ENCODE assay signal across 1 cellular context in genomic region chr19:3503036-3503572, GRCh38.
TF ChIP-seq lines count a peak whose summit lies in the region.

No MANE protein-coding gene starts in this region.

TF ChIP-seq in K562, 482 proteins besides CTCF, POLR2A, EP300 and RAD21 (continued from another document and continues in another):
- TF ChIP-seq ETS1 (conservative IDR thresholded peaks at IDR 0.05; ENCODE audit: control insufficient read depth, low read depth, low read length): no peak
- TF ChIP-seq POLR2AphosphoS5 (IDR thresholded peaks at IDR 0.05; ENCODE audit: control insufficient read depth, insufficient read depth, low read depth, low read length): peak; percentile 39; the same call in 1 of the 2 replicates
- no peak for TF ChIP-seq ZFP30 (CRISPR knock-in tag; IDR thresholded peaks at IDR 0.05; ENCODE audit: borderline replicate concordance)
- TF ChIP-seq RBM39 (optimal IDR thresholded peaks at IDR 0.05; ENCODE audit: low read depth, low read length): no peak
- TF ChIP-seq ZNF277 (CRISPR knock-in tag; IDR thresholded peaks at IDR 0.05; ENCODE audit: borderline replicate concordance): no peak
- TF ChIP-seq C11orf30 (IDR thresholded peaks at IDR 0.05; ENCODE audit: low read depth): peak; percentile 75
- TF ChIP-seq TCFL5 (CRISPR knock-in tag; conservative IDR thresholded peaks at IDR 0.05): no peak
- TF ChIP-seq TEAD4 (IDR thresholded peaks at IDR 0.05; ENCODE audit: low read length): peak; percentile 42; the same call in 1 of the 2 replicates
- TF ChIP-seq TEAD4 (CRISPR knock-in tag; IDR thresholded peaks at IDR 0.05; ENCODE audit: borderline replicate concordance): no peak
- no peak for TF ChIP-seq SMARCC2 (IDR thresholded peaks at IDR 0.05; ENCODE audit: low read depth)
- TF ChIP-seq TAL1 (IDR thresholded peaks at IDR 0.05): peak; percentile 46; the same call in 1 of the 2 replicates
- peak; percentile 62 for TF ChIP-seq HDAC2 (IDR thresholded peaks at IDR 0.05)
- peak; percentile 87 for TF ChIP-seq NFIC (IDR thresholded peaks at IDR 0.05)
- no peak for TF ChIP-seq NCOA4 (IDR thresholded peaks at IDR 0.05; ENCODE audit: partially characterized antibody)
- peak; percentile 89 for TF ChIP-seq CBFA2T3 (IDR thresholded peaks at IDR 0.05)
- TF ChIP-seq HCFC1 (IDR thresholded peaks at IDR 0.05; ENCODE audit: low read depth, low read length): no peak
- 0 out of 2 replicates have a peak, but pooled peaks have one; percentile 33 for TF ChIP-seq CREB3 (tag; conservative IDR thresholded peaks at IDR 0.05; ENCODE audit: low read depth)
- no peak for TF ChIP-seq IRF2 (CRISPR knock-in tag; IDR thresholded peaks at IDR 0.05)
- TF ChIP-seq TCF7 (IDR thresholded peaks at IDR 0.05; ENCODE audit: borderline replicate concordance): no peak
- TF ChIP-seq, protein P1, sequence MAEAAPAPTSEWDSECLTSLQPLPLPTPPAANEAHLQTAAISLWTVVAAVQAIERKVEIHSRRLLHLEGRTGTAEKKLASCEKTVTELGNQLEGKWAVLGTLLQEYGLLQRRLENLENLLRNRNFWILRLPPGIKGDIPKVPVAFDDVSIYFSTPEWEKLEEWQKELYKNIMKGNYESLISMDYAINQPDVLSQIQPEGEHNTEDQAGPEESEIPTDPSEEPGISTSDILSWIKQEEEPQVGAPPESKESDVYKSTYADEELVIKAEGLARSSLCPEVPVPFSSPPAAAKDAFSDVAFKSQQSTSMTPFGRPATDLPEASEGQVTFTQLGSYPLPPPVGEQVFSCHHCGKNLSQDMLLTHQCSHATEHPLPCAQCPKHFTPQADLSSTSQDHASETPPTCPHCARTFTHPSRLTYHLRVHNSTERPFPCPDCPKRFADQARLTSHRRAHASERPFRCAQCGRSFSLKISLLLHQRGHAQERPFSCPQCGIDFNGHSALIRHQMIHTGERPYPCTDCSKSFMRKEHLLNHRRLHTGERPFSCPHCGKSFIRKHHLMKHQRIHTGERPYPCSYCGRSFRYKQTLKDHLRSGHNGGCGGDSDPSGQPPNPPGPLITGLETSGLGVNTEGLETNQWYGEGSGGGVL (CRISPR knock-in tag; IDR thresholded peaks at IDR 0.05): no peak
- TF ChIP-seq, protein P2, sequence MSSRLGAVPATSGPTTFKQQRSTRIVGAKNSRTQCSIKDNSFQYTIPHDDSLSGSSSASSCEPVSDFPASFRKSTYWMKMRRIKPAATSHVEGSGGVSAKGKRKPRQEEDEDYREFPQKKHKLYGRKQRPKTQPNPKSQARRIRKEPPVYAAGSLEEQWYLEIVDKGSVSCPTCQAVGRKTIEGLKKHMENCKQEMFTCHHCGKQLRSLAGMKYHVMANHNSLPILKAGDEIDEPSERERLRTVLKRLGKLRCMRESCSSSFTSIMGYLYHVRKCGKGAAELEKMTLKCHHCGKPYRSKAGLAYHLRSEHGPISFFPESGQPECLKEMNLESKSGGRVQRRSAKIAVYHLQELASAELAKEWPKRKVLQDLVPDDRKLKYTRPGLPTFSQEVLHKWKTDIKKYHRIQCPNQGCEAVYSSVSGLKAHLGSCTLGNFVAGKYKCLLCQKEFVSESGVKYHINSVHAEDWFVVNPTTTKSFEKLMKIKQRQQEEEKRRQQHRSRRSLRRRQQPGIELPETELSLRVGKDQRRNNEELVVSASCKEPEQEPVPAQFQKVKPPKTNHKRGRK (tag; IDR thresholded peaks at IDR 0.05): no peak
- no peak for TF ChIP-seq BRD9 (IDR thresholded peaks at IDR 0.05; ENCODE audit: low read depth, partially characterized antibody)
- no peak for TF ChIP-seq TCF7L2 (IDR thresholded peaks at IDR 0.05; ENCODE audit: low read depth, low read length)
- TF ChIP-seq DPF2 (IDR thresholded peaks at IDR 0.05): 0 out of 2 replicates have a peak, but pooled peaks have one; percentile 19
- no peak for TF ChIP-seq ZNF785 (CRISPR knock-in tag; IDR thresholded peaks at IDR 0.05)
- TF ChIP-seq ZNF655 (CRISPR knock-in tag; IDR thresholded peaks at IDR 0.05): no peak
- TF ChIP-seq POU5F1 (IDR thresholded peaks at IDR 0.05; ENCODE audit: borderline replicate concordance, low read depth, low read length, partially characterized antibody): no peak
- TF ChIP-seq ZC3H11A (IDR thresholded peaks at IDR 0.05; ENCODE audit: low read depth, low read length): no peak
- TF ChIP-seq MEF2D (tag; conservative IDR thresholded peaks at IDR 0.05; ENCODE audit: low read depth): no peak
- TF ChIP-seq NUFIP1 (IDR thresholded peaks at IDR 0.05; ENCODE audit: partially characterized antibody): no peak
- TF ChIP-seq CHD2 (IDR thresholded peaks at IDR 0.05; ENCODE audit: low read depth, low read length): no peak
- no peak for TF ChIP-seq FOXM1 (IDR thresholded peaks at IDR 0.05; ENCODE audit: low read depth)
- no peak for TF ChIP-seq FOXM1 (CRISPR knock-in tag; IDR thresholded peaks at IDR 0.05; ENCODE audit: low read depth)
- TF ChIP-seq MYNN (IDR thresholded peaks at IDR 0.05): no peak
- TF ChIP-seq MYNN (CRISPR knock-in tag; IDR thresholded peaks at IDR 0.05): no peak
- peak; percentile 68 for TF ChIP-seq MAFK (IDR thresholded peaks at IDR 0.05; ENCODE audit: low read length)
- no peak for TF ChIP-seq HOMEZ (CRISPR knock-in tag; IDR thresholded peaks at IDR 0.05)
- TF ChIP-seq, protein P3, sequence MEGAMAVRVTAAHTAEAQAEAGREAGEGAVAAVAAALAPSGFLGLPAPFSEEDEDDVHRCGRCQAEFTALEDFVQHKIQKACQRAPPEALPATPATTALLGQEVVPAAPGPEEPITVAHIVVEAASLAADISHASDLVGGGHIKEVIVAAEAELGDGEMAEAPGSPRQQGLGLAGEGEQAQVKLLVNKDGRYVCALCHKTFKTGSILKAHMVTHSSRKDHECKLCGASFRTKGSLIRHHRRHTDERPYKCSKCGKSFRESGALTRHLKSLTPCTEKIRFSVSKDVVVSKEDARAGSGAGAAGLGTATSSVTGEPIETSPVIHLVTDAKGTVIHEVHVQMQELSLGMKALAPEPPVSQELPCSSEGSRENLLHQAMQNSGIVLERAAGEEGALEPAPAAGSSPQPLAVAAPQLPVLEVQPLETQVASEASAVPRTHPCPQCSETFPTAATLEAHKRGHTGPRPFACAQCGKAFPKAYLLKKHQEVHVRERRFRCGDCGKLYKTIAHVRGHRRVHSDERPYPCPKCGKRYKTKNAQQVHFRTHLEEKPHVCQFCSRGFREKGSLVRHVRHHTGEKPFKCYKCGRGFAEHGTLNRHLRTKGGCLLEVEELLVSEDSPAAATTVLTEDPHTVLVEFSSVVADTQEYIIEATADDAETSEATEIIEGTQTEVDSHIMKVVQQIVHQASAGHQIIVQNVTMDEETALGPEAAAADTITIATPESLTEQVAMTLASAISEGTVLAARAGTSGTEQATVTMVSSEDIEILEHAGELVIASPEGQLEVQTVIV (CRISPR knock-in tag; IDR thresholded peaks at IDR 0.05; ENCODE audit: borderline replicate concordance): no peak
- TF ChIP-seq, protein P4, sequence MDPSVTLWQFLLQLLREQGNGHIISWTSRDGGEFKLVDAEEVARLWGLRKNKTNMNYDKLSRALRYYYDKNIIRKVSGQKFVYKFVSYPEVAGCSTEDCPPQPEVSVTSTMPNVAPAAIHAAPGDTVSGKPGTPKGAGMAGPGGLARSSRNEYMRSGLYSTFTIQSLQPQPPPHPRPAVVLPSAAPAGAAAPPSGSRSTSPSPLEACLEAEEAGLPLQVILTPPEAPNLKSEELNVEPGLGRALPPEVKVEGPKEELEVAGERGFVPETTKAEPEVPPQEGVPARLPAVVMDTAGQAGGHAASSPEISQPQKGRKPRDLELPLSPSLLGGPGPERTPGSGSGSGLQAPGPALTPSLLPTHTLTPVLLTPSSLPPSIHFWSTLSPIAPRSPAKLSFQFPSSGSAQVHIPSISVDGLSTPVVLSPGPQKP (CRISPR knock-in tag; IDR thresholded peaks at IDR 0.05): no peak
- peak; percentile 15 for TF ChIP-seq CCNT2 (IDR thresholded peaks at IDR 0.05; ENCODE audit: borderline replicate concordance, extremely low read depth, insufficient read length, low read depth, low read length)
- no peak for TF ChIP-seq RUNX1 (IDR thresholded peaks at IDR 0.05; ENCODE audit: low read depth)
- TF ChIP-seq PHB2 (IDR thresholded peaks at IDR 0.05; ENCODE audit: low read depth): no peak
- TF ChIP-seq CSDE1 (IDR thresholded peaks at IDR 0.05): no peak
- no peak for TF ChIP-seq ZBTB17 (CRISPR knock-in tag; IDR thresholded peaks at IDR 0.05)
- TF ChIP-seq SREBF1 (IDR thresholded peaks at IDR 0.05; ENCODE audit: borderline replicate concordance, low read depth, low read length): no peak
- TF ChIP-seq CREM (IDR thresholded peaks at IDR 0.05; ENCODE audit: low read depth): peak; percentile 87
- TF ChIP-seq MECOM (CRISPR knock-in tag; IDR thresholded peaks at IDR 0.05): peak; percentile 64; the same call in 1 of the 2 replicates
- no peak for TF ChIP-seq SAFB2 (IDR thresholded peaks at IDR 0.05; ENCODE audit: borderline replicate concordance, low read depth, low read length, severe bottlenecking)
- no peak for TF ChIP-seq MEF2A (IDR thresholded peaks at IDR 0.05; ENCODE audit: control insufficient read depth, low read depth, low read length)
- no peak for TF ChIP-seq ZNF764 (CRISPR knock-in tag; IDR thresholded peaks at IDR 0.05; ENCODE audit: low read depth)
- peak in 1 of 2 experiments; percentile 60; a peak in 2 of 4 replicates for TF ChIP-seq FOXK2 (conservative IDR thresholded peaks at IDR 0.05 in 1 of 2, IDR thresholded peaks at IDR 0.05 in 1 of 2; ENCODE audit: low read depth in 2 of 2)
- no peak for TF ChIP-seq MYBL2 (IDR thresholded peaks at IDR 0.05; ENCODE audit: low read depth)
- no peak for TF ChIP-seq MYBL2 (CRISPR knock-in tag; IDR thresholded peaks at IDR 0.05; ENCODE audit: borderline replicate concordance)
- TF ChIP-seq NCOA2 (IDR thresholded peaks at IDR 0.05; ENCODE audit: partially characterized antibody in 2 of 2): no peak
- TF ChIP-seq MCM2 (IDR thresholded peaks at IDR 0.05; ENCODE audit: low read depth): no peak
- TF ChIP-seq MTA3 (IDR thresholded peaks at IDR 0.05; ENCODE audit: borderline replicate concordance): 0 out of 2 replicates have a peak, but pooled peaks have one; percentile 11
- TF ChIP-seq NFE2 (IDR thresholded peaks at IDR 0.05; ENCODE audit: low read depth): 0 out of 2 replicates have a peak, but pooled peaks have one; percentile 30
- no peak for TF ChIP-seq STAG1 (CRISPR knock-in tag; IDR thresholded peaks at IDR 0.05; ENCODE audit: borderline replicate concordance)
- TF ChIP-seq, protein P5, sequence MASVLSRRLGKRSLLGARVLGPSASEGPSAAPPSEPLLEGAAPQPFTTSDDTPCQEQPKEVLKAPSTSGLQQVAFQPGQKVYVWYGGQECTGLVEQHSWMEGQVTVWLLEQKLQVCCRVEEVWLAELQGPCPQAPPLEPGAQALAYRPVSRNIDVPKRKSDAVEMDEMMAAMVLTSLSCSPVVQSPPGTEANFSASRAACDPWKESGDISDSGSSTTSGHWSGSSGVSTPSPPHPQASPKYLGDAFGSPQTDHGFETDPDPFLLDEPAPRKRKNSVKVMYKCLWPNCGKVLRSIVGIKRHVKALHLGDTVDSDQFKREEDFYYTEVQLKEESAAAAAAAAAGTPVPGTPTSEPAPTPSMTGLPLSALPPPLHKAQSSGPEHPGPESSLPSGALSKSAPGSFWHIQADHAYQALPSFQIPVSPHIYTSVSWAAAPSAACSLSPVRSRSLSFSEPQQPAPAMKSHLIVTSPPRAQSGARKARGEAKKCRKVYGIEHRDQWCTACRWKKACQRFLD (CRISPR knock-in tag; IDR thresholded peaks at IDR 0.05): peak; percentile 29; the same call in 1 of the 2 replicates
- TF ChIP-seq MCM7 (IDR thresholded peaks at IDR 0.05): no peak
